1 cellular context compared by ENCODE assay signal in genomic region chr5:180492226-180492903, GRCh38.
TF ChIP-seq lines count a peak whose summit lies in the region.

No MANE protein-coding gene starts in this region.

TF ChIP-seq in H1, 55 proteins besides CTCF, POLR2A, EP300 and RAD21:
- TF ChIP-seq SAP30 (IDR thresholded peaks at IDR 0.05; ENCODE audit: insufficient read depth, insufficient replicate concordance, low read length) (no peak), RXRA (IDR thresholded peaks at IDR 0.05; ENCODE audit: insufficient read depth, low read depth, low read length) (no peak), JUN (IDR thresholded peaks at IDR 0.05; ENCODE audit: low read depth, low read length) (no peak), ASH2L (IDR thresholded peaks at IDR 0.05; ENCODE audit: low read length) (no peak), POU5F1 (IDR thresholded peaks at IDR 0.05; ENCODE audit: low read depth, low read length) (no peak), CBX5 (IDR thresholded peaks at IDR 0.05; ENCODE audit: low read depth, low read length) (no peak), SP4 (IDR thresholded peaks at IDR 0.05; ENCODE audit: low read length) (no peak), KDM5A (IDR thresholded peaks at IDR 0.05; ENCODE audit: low read length) (no peak), TAF7 (optimal IDR thresholded peaks at IDR 0.05; ENCODE audit: borderline replicate concordance, low read depth, low read length) (no peak), GTF2F1 (IDR thresholded peaks at IDR 0.05; ENCODE audit: borderline replicate concordance, low read depth, low read length) (no peak), SP2 (IDR thresholded peaks at IDR 0.05; ENCODE audit: low read length) (no peak), ZNF274 (IDR thresholded peaks at IDR 0.05; ENCODE audit: borderline replicate concordance, extremely low read depth, low read length) (no peak), SP1 (IDR thresholded peaks at IDR 0.05; ENCODE audit: low read depth, low read length) (no peak)
